Comparison of ENCODE assay signal across 18 cellular contexts in the genomic region with DNA sequence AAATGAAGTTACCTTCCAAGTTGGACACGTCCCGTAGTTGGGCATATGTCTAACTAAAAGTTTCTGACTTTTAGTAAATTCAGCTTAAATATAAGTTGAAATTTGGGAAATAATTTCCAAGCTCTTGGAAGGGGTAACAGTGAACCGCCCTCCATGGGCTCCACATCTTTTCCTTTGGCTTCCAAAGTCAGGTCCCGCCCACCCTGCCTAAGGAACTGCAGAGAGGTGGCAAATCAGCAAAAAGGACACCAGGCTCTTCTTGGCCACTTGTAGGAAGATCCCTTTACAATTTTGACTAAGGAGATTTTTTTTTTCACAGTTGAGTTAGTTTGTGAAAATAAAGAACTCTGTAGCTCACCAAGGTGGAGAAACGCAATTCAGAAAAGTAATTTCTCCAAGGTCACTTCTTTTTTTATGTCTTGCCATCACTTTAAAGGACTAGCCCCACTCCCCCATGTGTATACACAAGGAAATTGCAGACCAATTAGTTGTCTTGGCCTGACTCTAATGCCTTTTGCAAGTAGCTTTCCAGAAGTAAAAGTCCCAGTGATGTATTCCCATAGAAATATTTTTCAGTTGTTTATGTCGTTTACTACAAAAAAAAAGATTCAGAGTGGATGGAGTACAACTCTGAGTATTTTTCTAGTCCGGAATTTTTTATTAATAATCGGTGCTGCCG.
A peak's percentile ranks its signal among the peaks of the same experiment; 100 is the strongest.
DNase-seq lines count a peak whose midpoint lies in the region; ATAC-seq and TF ChIP-seq lines count a peak whose summit lies in the region.
"Had no signal": no experiment of that assay in that cellular context is flagged by ENCODE, and none has a peak within 500 bp of the region (broad histone marks: within the 10 kb centered on the region; RNA-seq: fewer than 3 reads in every experiment).

No MANE protein-coding gene starts in this region.

- H3K4me3 ChIP-seq in Loucy (ENCODE audit: low read length, poor library complexity, severe bottlenecking) (no peak overlapping the region), endodermal cell (ENCODE audit: low read length) (no peak overlapping the region)
- H3K4me3 ChIP-seq: GM23248, MG63, Peyer's patch, SK-N-MC had no signal

- H3F3A ChIP-seq in Loucy (ENCODE audit: low read depth), result no peaks in the 10 kb centered on the region

- H3K36me3 ChIP-seq in Loucy (ENCODE audit: insufficient read depth, low read length) (peaks cover 84% of the 10 kb centered on the region), endodermal cell (ENCODE audit: control insufficient read depth, insufficient read depth, low read length) (no peaks in the 10 kb centered on the region)
- H3K36me3 ChIP-seq: MG63 had no signal

- no peaks in the 10 kb centered on the region for H3K9me2 ChIP-seq in Loucy (replicated peaks; ENCODE audit: low read depth, low read length)

- H3K4me2 ChIP-seq in Loucy (ENCODE audit: low read depth, low read length, poor library complexity, severe bottlenecking), result no peak overlapping the region

- H3K9me3 Mint-ChIP-seq in endodermal cell (no peaks in the 10 kb centered on the region), progenitor cell of endocrine pancreas (ENCODE audit: low read depth) (no peaks in the 10 kb centered on the region)
- H3K9me3 Mint-ChIP-seq in activated T-helper 17 cell treated with anti-CD3 and anti-CD28 coated beads, Interleukin-2, amount 50 U/mL, for 72 hours, result no peaks in the 10 kb centered on the region
- H3K9me3 Mint-ChIP-seq: CD4-positive, alpha-beta memory T cell had no signal

- H3K4me1 Mint-ChIP-seq in endodermal cell, result no peaks in the 10 kb centered on the region
- peaks cover 2% of the 10 kb centered on the region for H3K4me1 Mint-ChIP-seq in progenitor cell of endocrine pancreas (ENCODE audit: low read depth)
- no peaks in the 10 kb centered on the region for H3K4me1 Mint-ChIP-seq in activated T-helper 17 cell treated with anti-CD3 and anti-CD28 coated beads, Interleukin-2, amount 50 U/mL, for 72 hours
- H3K4me1 Mint-ChIP-seq: CD4-positive, alpha-beta memory T cell had no signal

- H3K27me3 Mint-ChIP-seq in endodermal cell (ENCODE audit: insufficient read depth) (no peaks in the 10 kb centered on the region), progenitor cell of endocrine pancreas (no peaks in the 10 kb centered on the region)
- H3K27me3 Mint-ChIP-seq in activated T-helper 17 cell treated with anti-CD3 and anti-CD28 coated beads, Interleukin-2, amount 50 U/mL, for 72 hours, result no peaks in the 10 kb centered on the region
- H3K27me3 Mint-ChIP-seq: CD4-positive, alpha-beta memory T cell had no signal

- no peak for ATAC-seq in GM21360 (IDR thresholded peaks at IDR 0.05; ENCODE audit: unreplicated experiment)
- ATAC-seq in activated T-helper 17 cell treated with anti-CD3 and anti-CD28 coated beads, Interleukin-2, amount 50 U/mL, for 72 hours (replicated peaks), result no peak
- ATAC-seq: Right ventricle myocardium inferior had no signal

- H3K27ac ChIP-seq in endodermal cell (ENCODE audit: low read depth, low read length), result no peak overlapping the region
- H3K27ac ChIP-seq: GM23248, Peyer's patch, SK-N-MC had no signal

- no peak overlapping the region for H3K9ac ChIP-seq in Loucy (ENCODE audit: low read depth, low read length, poor library complexity, severe bottlenecking)
- no peak overlapping the region for H3K9ac ChIP-seq in endodermal cell (ENCODE audit: extremely low read depth, low read length, poor library complexity, severe bottlenecking)
- H3K9ac ChIP-seq: GM23248 had no signal

- H3K4me3 Mint-ChIP-seq in endodermal cell (no peak overlapping the region), progenitor cell of endocrine pancreas (ENCODE audit: low read depth) (no peak overlapping the region)
- H3K4me3 Mint-ChIP-seq in activated T-helper 17 cell treated with anti-CD3 and anti-CD28 coated beads, Interleukin-2, amount 50 U/mL, for 72 hours, result no peak overlapping the region
- H3K4me3 Mint-ChIP-seq: CD4-positive, alpha-beta memory T cell had no signal

- WGBS in endodermal cell (ENCODE audit: insufficient coverage in 1 of 2, insufficient read length in 1 of 2), 2 experiments, result 94 to 99% methylated on average over 6 to 9 of the region's 9 CpGs

- H3K79me2 ChIP-seq in Loucy (ENCODE audit: insufficient read depth, low read length), result peaks cover 36% of the 10 kb centered on the region; the same call in 1 of the 2 replicates

- H4K20me1 ChIP-seq in Loucy (ENCODE audit: insufficient read depth, low read length, poor library complexity, severe bottlenecking), result no peaks in the 10 kb centered on the region

- no peaks in the 10 kb centered on the region for H3K27me3 ChIP-seq in Loucy (ENCODE audit: insufficient read depth, low read length, poor library complexity, severe bottlenecking)
- no peaks in the 10 kb centered on the region for H3K27me3 ChIP-seq in endodermal cell (ENCODE audit: control insufficient read depth, insufficient read depth, low read length, poor library complexity, severe bottlenecking)
- H3K27me3 ChIP-seq: MG63, Peyer's patch had no signal

- no peak overlapping the region for H2AFZ ChIP-seq in Loucy (ENCODE audit: low read length)
- H2AFZ ChIP-seq: GM23248 had no signal

- H3K9me3 ChIP-seq in Loucy (ENCODE audit: insufficient read depth, low read depth, low read length) (no peaks in the 10 kb centered on the region), endodermal cell (ENCODE audit: control insufficient read depth, low read length) (no peaks in the 10 kb centered on the region)
- H3K9me3 ChIP-seq: MG63, Peyer's patch had no signal

- H3K27ac Mint-ChIP-seq in endodermal cell (no peak overlapping the region), progenitor cell of endocrine pancreas (no peak overlapping the region)
- H3K27ac Mint-ChIP-seq in activated T-helper 17 cell treated with anti-CD3 and anti-CD28 coated beads, Interleukin-2, amount 50 U/mL, for 72 hours, result no peak overlapping the region

- H3K4me1 ChIP-seq in Loucy (ENCODE audit: insufficient read depth, low read length, poor library complexity, severe bottlenecking) (peaks cover 5% of the 10 kb centered on the region), endodermal cell (ENCODE audit: control insufficient read depth, insufficient read depth, low read length) (no peaks in the 10 kb centered on the region)
- H3K4me1 ChIP-seq: Peyer's patch had no signal

- H3K36me3 Mint-ChIP-seq in endodermal cell (ENCODE audit: low read depth) (no peaks in the 10 kb centered on the region), progenitor cell of endocrine pancreas (ENCODE audit: insufficient read depth) (peaks cover 15% of the 10 kb centered on the region)
- peaks cover 19% of the 10 kb centered on the region for H3K36me3 Mint-ChIP-seq in activated T-helper 17 cell treated with anti-CD3 and anti-CD28 coated beads, Interleukin-2, amount 50 U/mL, for 72 hours (ENCODE audit: low read depth)

- DNase-seq in endodermal cell (no peak), left kidney (ENCODE audit: low read depth, low spot score) (peak; percentile 29), progenitor cell of endocrine pancreas (ENCODE audit: low spot score, unreplicated experiment) (no peak)
- DNase-seq in activated CD4-positive, alpha-beta T cell treated with anti-CD3 and anti-CD28 coated beads for 4 hours, result no peak
- DNase-seq: CD4-positive, alpha-beta memory T cell; DMS79; GM23248; KG1; MG63; NCI-H1092 treated with DMSO at 0.1 percent for 48 hours; NCI-H2081 treated with DMSO at 0.1 percent for 48 hours; NCI-H510A treated with DMSO at 0.1 percent for 48 hours; Peyer's patch had no signal

- TF ChIP-seq CTCF in Loucy (conservative IDR thresholded peaks at IDR 0.05; ENCODE audit: low read length), result 0 out of 2 replicates have a peak, but pooled peaks have one; percentile 17
- peak; percentile 50 for TF ChIP-seq CTCF in endodermal cell (conservative IDR thresholded peaks at IDR 0.05)
- no peak for TF ChIP-seq CTCF in progenitor cell of endocrine pancreas (IDR thresholded peaks at IDR 0.05; ENCODE audit: unreplicated experiment)
